In genomic region chr7:51084121-51084520, GRCh38 we compare ENCODE assay signal across 36 cellular contexts.
"Had no signal": no experiment of that assay in that cellular context is flagged by ENCODE, and none has a peak within 500 bp of the region (broad histone marks: within the 10 kb centered on the region; RNA-seq: fewer than 3 reads in every experiment).

No MANE protein-coding gene starts in this region.

- DNase-seq: activated CD4-positive, alpha-beta memory T cell treated with anti-CD3 and anti-CD28 coated beads, Interleukin-2, amount 10 ng/mL, durations not matched to agents 7 days and 5 days; activated CD4-positive, alpha-beta T cell treated with anti-CD3 and anti-CD28 coated beads for 1 hour; activated CD4-positive, alpha-beta T cell treated with anti-CD3 and anti-CD28 coated beads for 36 hours; activated CD4-positive, alpha-beta T cell treated with anti-CD3 and anti-CD28 coated beads, Interleukin-2, amount 10 ng/mL, durations not matched to agents 7 days and 5 days; activated CD4-positive, alpha-beta T cell treated with anti-CD3 and anti-CD28 coated beads, Interleukin-2, amount 50 U/mL, for 48 hours; activated CD4-positive, CD25-positive, alpha-beta regulatory T cell; activated CD8-positive, alpha-beta memory T cell treated with anti-CD3 and anti-CD28 coated beads for 24 hours; activated CD8-positive, alpha-beta memory T cell treated with anti-CD3 and anti-CD28 coated beads, Interleukin-2, amount 10 ng/mL, durations not matched to agents 7 days and 5 days; activated CD8-positive, alpha-beta memory T cell treated with anti-CD3 and anti-CD28 coated beads, Interleukin-2, amount 50 U/mL, for 48 hours; activated CD8-positive, alpha-beta T cell treated with anti-CD3 and anti-CD28 coated beads, Interleukin-2, amount 10 ng/mL, durations not matched to agents 7 days and 5 days; activated effector memory CD4-positive, alpha-beta T cell treated with Interleukin-2 at 50 U/mL for 16 hours; activated gamma-delta T cell; activated naive CD4-positive, alpha-beta T cell treated with anti-CD3 and anti-CD28 coated beads, Interleukin-2, amount 10 ng/mL, durations not matched to agents 7 days and 5 days; activated naive CD4-positive, alpha-beta T cell treated with Interleukin-2 at 50 U/mL for 16 hours; activated naive CD8-positive, alpha-beta T cell treated with anti-CD3 and anti-CD28 coated beads, Interleukin-2, amount 10 ng/mL, durations not matched to agents 7 days and 5 days; activated naive CD8-positive, alpha-beta T cell treated with anti-CD3 and anti-CD28 coated beads, Interleukin-2, amount 50 U/mL, for 24 hours; activated T-cell treated with anti-CD3 and anti-CD28 coated beads, Interleukin-2, amount 50 U/mL, for 24 hours; activated T-cell treated with anti-CD3 and anti-CD28 coated beads, Interleukin-2, amount 50 U/mL, for 48 hours; amygdala; anterior cingulate cortex; caudate nucleus; SW 1271; T-helper 1 cell; T-helper 2 cell; T-helper 9 cell had no signal

- H3K27ac ChIP-seq: ascending aorta, cardiac muscle cell, VCaP had no signal

- H3K36me3 ChIP-seq: ascending aorta, cardiac muscle cell had no signal

- H3K4me1 Mint-ChIP-seq: activated CD4-positive, alpha-beta memory T cell treated with anti-CD3 and anti-CD28 coated beads, Interleukin-2, amount 10 ng/mL, durations not matched to agents 7 days and 5 days; activated CD4-positive, alpha-beta T cell treated with anti-CD3 and anti-CD28 coated beads for 36 hours; activated CD4-positive, alpha-beta T cell treated with anti-CD3 and anti-CD28 coated beads, Interleukin-2, amount 10 ng/mL, durations not matched to agents 7 days and 5 days; activated CD8-positive, alpha-beta memory T cell treated with anti-CD3 and anti-CD28 coated beads, Interleukin-2, amount 10 ng/mL, durations not matched to agents 7 days and 5 days; activated naive CD4-positive, alpha-beta T cell treated with anti-CD3 and anti-CD28 coated beads, Interleukin-2, amount 10 ng/mL, durations not matched to agents 7 days and 5 days; activated naive CD4-positive, alpha-beta T cell treated with anti-CD3 and anti-CD28 coated beads, Interleukin-2, amount 50 U/mL, for 24 hours; activated naive CD8-positive, alpha-beta T cell treated with anti-CD3 and anti-CD28 coated beads, Interleukin-2, amount 10 ng/mL, durations not matched to agents 7 days and 5 days; activated naive CD8-positive, alpha-beta T cell treated with anti-CD3 and anti-CD28 coated beads, Interleukin-2, amount 50 U/mL, for 24 hours; central memory CD8-positive, alpha-beta T cell had no signal

- H3K36me3 Mint-ChIP-seq: activated CD8-positive, alpha-beta memory T cell treated with anti-CD3 and anti-CD28 coated beads, Interleukin-2, amount 10 ng/mL, durations not matched to agents 7 days and 5 days; activated naive CD4-positive, alpha-beta T cell treated with anti-CD3 and anti-CD28 coated beads, Interleukin-2, amount 10 ng/mL, durations not matched to agents 7 days and 5 days; activated naive CD4-positive, alpha-beta T cell treated with anti-CD3 and anti-CD28 coated beads, Interleukin-2, amount 50 U/mL, for 24 hours; activated naive CD8-positive, alpha-beta T cell; activated naive CD8-positive, alpha-beta T cell treated with anti-CD3 and anti-CD28 coated beads, Interleukin-2, amount 10 ng/mL, durations not matched to agents 7 days and 5 days; brain had no signal

- H3K27me3 Mint-ChIP-seq: activated CD4-positive, alpha-beta T cell treated with anti-CD3 and anti-CD28 coated beads for 36 hours; activated CD4-positive, alpha-beta T cell treated with anti-CD3 and anti-CD28 coated beads, Interleukin-2, amount 10 ng/mL, durations not matched to agents 7 days and 5 days; activated CD8-positive, alpha-beta memory T cell treated with anti-CD3 and anti-CD28 coated beads, Interleukin-2, amount 10 ng/mL, durations not matched to agents 7 days and 5 days; activated naive CD4-positive, alpha-beta T cell treated with anti-CD3 and anti-CD28 coated beads, Interleukin-2, amount 50 U/mL, for 24 hours; activated naive CD8-positive, alpha-beta T cell treated with anti-CD3 and anti-CD28 coated beads, Interleukin-2, amount 10 ng/mL, durations not matched to agents 7 days and 5 days had no signal

- H3K4me3 Mint-ChIP-seq: activated CD4-positive, alpha-beta memory T cell treated with anti-CD3 and anti-CD28 coated beads, Interleukin-2, amount 10 ng/mL, durations not matched to agents 7 days and 5 days; activated CD4-positive, alpha-beta T cell treated with anti-CD3 and anti-CD28 coated beads for 36 hours; activated CD4-positive, alpha-beta T cell treated with anti-CD3 and anti-CD28 coated beads, Interleukin-2, amount 10 ng/mL, durations not matched to agents 7 days and 5 days; activated CD8-positive, alpha-beta memory T cell treated with anti-CD3 and anti-CD28 coated beads, Interleukin-2, amount 10 ng/mL, durations not matched to agents 7 days and 5 days; activated CD8-positive, alpha-beta T cell treated with anti-CD3 and anti-CD28 coated beads, Interleukin-2, amount 10 ng/mL, durations not matched to agents 7 days and 5 days; activated naive CD4-positive, alpha-beta T cell treated with anti-CD3 and anti-CD28 coated beads, Interleukin-2, amount 10 ng/mL, durations not matched to agents 7 days and 5 days; activated naive CD4-positive, alpha-beta T cell treated with anti-CD3 and anti-CD28 coated beads, Interleukin-2, amount 50 U/mL, for 24 hours; activated naive CD8-positive, alpha-beta T cell; activated naive CD8-positive, alpha-beta T cell treated with anti-CD3 and anti-CD28 coated beads, Interleukin-2, amount 10 ng/mL, durations not matched to agents 7 days and 5 days; activated naive CD8-positive, alpha-beta T cell treated with anti-CD3 and anti-CD28 coated beads, Interleukin-2, amount 50 U/mL, for 24 hours; activated T-cell treated with anti-CD3 and anti-CD28 coated beads, Interleukin-2, amount 50 U/mL, for 24 hours; brain; central memory CD8-positive, alpha-beta T cell; T-helper 1 cell treated with Interleukin-12 subunit alpha and Interleukin-12 subunit beta and Interleukin-4 antibody, amounts not matched to agents 30 μg/mL and 1 μg/mL, for 36 hours; T-helper 2 cell treated with Interferon-gamma antibody and Interleukin-4, amounts not matched to agents 5 μg/mL and 100 μg/mL, for 36 hours had no signal

- H3K9me3 ChIP-seq: ascending aorta had no signal

- H3K9me3 Mint-ChIP-seq: activated CD4-positive, alpha-beta memory T cell treated with anti-CD3 and anti-CD28 coated beads, Interleukin-2, amount 10 ng/mL, durations not matched to agents 7 days and 5 days; activated CD4-positive, alpha-beta T cell treated with anti-CD3 and anti-CD28 coated beads, Interleukin-2, amount 10 ng/mL, durations not matched to agents 7 days and 5 days; activated naive CD4-positive, alpha-beta T cell treated with anti-CD3 and anti-CD28 coated beads, Interleukin-2, amount 10 ng/mL, durations not matched to agents 7 days and 5 days; activated naive CD4-positive, alpha-beta T cell treated with anti-CD3 and anti-CD28 coated beads, Interleukin-2, amount 50 U/mL, for 24 hours; activated naive CD8-positive, alpha-beta T cell treated with anti-CD3 and anti-CD28 coated beads, Interleukin-2, amount 10 ng/mL, durations not matched to agents 7 days and 5 days; activated naive CD8-positive, alpha-beta T cell treated with anti-CD3 and anti-CD28 coated beads, Interleukin-2, amount 50 U/mL, for 24 hours; activated T-cell treated with anti-CD3 and anti-CD28 coated beads, Interleukin-2, amount 50 U/mL, for 24 hours; activated T-helper 2 cell treated with anti-CD3 and anti-CD28 coated beads, Interferon-gamma antibody, Interleukin-2, Interleukin-4, amounts not matched to agents 10 μg/mL and 5 μg/mL and 100 μg/mL, durations not matched to agents 14 hours and 24 hours and 36 hours; brain; central memory CD8-positive, alpha-beta T cell; T-helper 1 cell treated with Interleukin-12 subunit alpha and Interleukin-12 subunit beta and Interleukin-4 antibody, amounts not matched to agents 30 μg/mL and 1 μg/mL, for 36 hours; T-helper 2 cell treated with Interferon-gamma antibody and Interleukin-4, amounts not matched to agents 5 μg/mL and 100 μg/mL, for 36 hours had no signal

- ATAC-seq: activated CD4-positive, alpha-beta T cell treated with anti-CD3 and anti-CD28 coated beads for 36 hours; activated CD4-positive, CD25-positive, alpha-beta regulatory T cell treated with anti-CD3 and anti-CD28 coated beads, Interleukin-2, amount 50 U/mL, for 24 hours; activated CD8-positive, alpha-beta memory T cell treated with anti-CD3 and anti-CD28 coated beads, Interleukin-2, amount 10 ng/mL, durations not matched to agents 7 days and 5 days; activated CD8-positive, alpha-beta T cell treated with anti-CD3 and anti-CD28 coated beads, Interleukin-2, amount 10 ng/mL, durations not matched to agents 7 days and 5 days; activated naive CD8-positive, alpha-beta T cell treated with anti-CD3 and anti-CD28 coated beads, Interleukin-2, amount 50 U/mL, for 24 hours had no signal

- H3K4me3 ChIP-seq: ascending aorta, cardiac muscle cell had no signal

- H3K27me3 ChIP-seq: ascending aorta, cardiac muscle cell had no signal

- H3K4me1 ChIP-seq: ascending aorta had no signal

- H3K27ac Mint-ChIP-seq: activated CD4-positive, alpha-beta memory T cell treated with anti-CD3 and anti-CD28 coated beads, Interleukin-2, amount 10 ng/mL, durations not matched to agents 7 days and 5 days; activated CD4-positive, alpha-beta T cell treated with anti-CD3 and anti-CD28 coated beads for 36 hours; activated CD4-positive, alpha-beta T cell treated with anti-CD3 and anti-CD28 coated beads, Interleukin-2, amount 10 ng/mL, durations not matched to agents 7 days and 5 days; activated CD8-positive, alpha-beta memory T cell treated with anti-CD3 and anti-CD28 coated beads, Interleukin-2, amount 10 ng/mL, durations not matched to agents 7 days and 5 days; activated CD8-positive, alpha-beta T cell treated with anti-CD3 and anti-CD28 coated beads, Interleukin-2, amount 10 ng/mL, durations not matched to agents 7 days and 5 days; activated naive CD4-positive, alpha-beta T cell treated with anti-CD3 and anti-CD28 coated beads, Interleukin-2, amount 10 ng/mL, durations not matched to agents 7 days and 5 days; activated naive CD4-positive, alpha-beta T cell treated with anti-CD3 and anti-CD28 coated beads, Interleukin-2, amount 50 U/mL, for 24 hours; activated naive CD8-positive, alpha-beta T cell; activated naive CD8-positive, alpha-beta T cell treated with anti-CD3 and anti-CD28 coated beads, Interleukin-2, amount 10 ng/mL, durations not matched to agents 7 days and 5 days; activated naive CD8-positive, alpha-beta T cell treated with anti-CD3 and anti-CD28 coated beads, Interleukin-2, amount 50 U/mL, for 24 hours; activated T-cell treated with anti-CD3 and anti-CD28 coated beads, Interleukin-2, amount 50 U/mL, for 24 hours; activated T-helper 2 cell treated with anti-CD3 and anti-CD28 coated beads, Interferon-gamma antibody, Interleukin-2, Interleukin-4, amounts not matched to agents 10 μg/mL and 5 μg/mL and 100 μg/mL, durations not matched to agents 14 hours and 24 hours and 36 hours; brain; T-helper 1 cell treated with Interleukin-12 subunit alpha and Interleukin-12 subunit beta and Interleukin-4 antibody, amounts not matched to agents 30 μg/mL and 1 μg/mL, for 36 hours; T-helper 2 cell treated with Interferon-gamma antibody and Interleukin-4, amounts not matched to agents 5 μg/mL and 100 μg/mL, for 36 hours had no signal
